In the genomic region with DNA sequence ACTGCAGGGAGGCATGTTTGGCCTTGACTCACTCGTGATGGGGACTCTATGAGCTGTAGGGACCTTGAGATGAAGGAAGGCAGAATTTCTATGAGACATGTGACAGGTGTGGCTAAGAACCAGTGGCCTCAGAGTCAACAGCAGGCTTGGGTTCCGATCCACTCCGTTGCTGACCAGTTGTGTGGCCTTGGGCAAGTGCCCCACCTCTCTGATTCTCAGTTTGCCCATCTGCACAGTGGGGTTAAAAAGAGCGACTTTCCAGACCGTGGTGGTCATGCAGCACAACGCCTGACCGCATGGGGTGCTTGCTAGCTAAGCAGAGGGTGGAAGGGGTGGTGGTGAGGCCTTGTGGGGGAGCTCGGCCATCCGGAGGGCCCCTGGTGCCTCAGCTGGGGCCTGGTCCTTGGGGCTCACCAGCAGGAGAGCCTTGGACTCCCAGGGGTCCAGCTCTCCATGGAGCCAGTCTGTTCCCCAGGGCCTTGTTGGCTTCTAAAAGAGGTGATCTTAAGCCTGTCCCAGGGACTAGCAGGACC, we compare ENCODE assay signal across 2 cellular contexts.
TF ChIP-seq lines count a peak whose summit lies in the region.

No MANE protein-coding gene starts in this region.

TF ChIP-seq in HEK293, 187 proteins besides CTCF, POLR2A, EP300 and RAD21:
- TF ChIP-seq TCF7L2 (IDR thresholded peaks at IDR 0.05; ENCODE audit: borderline replicate concordance, low read depth, low read length), result no peak
- no peak for TF ChIP-seq RBAK (tag by site-specific recombination; IDR thresholded peaks at IDR 0.05)
- no peak for TF ChIP-seq ZBTB8A (tag by site-specific recombination; IDR thresholded peaks at IDR 0.05)
- TF ChIP-seq ZNF292 (tag by site-specific recombination; IDR thresholded peaks at IDR 0.05; ENCODE audit: borderline replicate concordance, low read depth), result no peak
- TF ChIP-seq ZNF311 (tag by site-specific recombination; IDR thresholded peaks at IDR 0.05; ENCODE audit: borderline replicate concordance), result no peak
- peak; percentile 74 for TF ChIP-seq GLIS1 (tag by site-specific recombination; IDR thresholded peaks at IDR 0.05)
- TF ChIP-seq ZNF404 (tag by site-specific recombination; IDR thresholded peaks at IDR 0.05), result no peak
- no peak for TF ChIP-seq ZNF621 (tag by site-specific recombination; IDR thresholded peaks at IDR 0.05)
TF ChIP-seq in HEK293: peak in this region for 1.

TF ChIP-seq in GM12878, 131 proteins besides CTCF, POLR2A, EP300 and RAD21:
- TF ChIP-seq CEBPB (IDR thresholded peaks at IDR 0.05; ENCODE audit: borderline replicate concordance in 1 of 2, low read depth in 2 of 2, low read length in 2 of 2) (no peak), HDGF (IDR thresholded peaks at IDR 0.05) (no peak), MYB (IDR thresholded peaks at IDR 0.05; ENCODE audit: borderline replicate concordance, low read depth, low read length) (no peak), CREB1 (IDR thresholded peaks at IDR 0.05; ENCODE audit: low read depth) (no peak), EGR1 (IDR thresholded peaks at IDR 0.05; ENCODE audit: borderline replicate concordance in 1 of 2, low read depth in 2 of 2, low read length in 2 of 2) (no peak)
- TF ChIP-seq, protein P1, sequence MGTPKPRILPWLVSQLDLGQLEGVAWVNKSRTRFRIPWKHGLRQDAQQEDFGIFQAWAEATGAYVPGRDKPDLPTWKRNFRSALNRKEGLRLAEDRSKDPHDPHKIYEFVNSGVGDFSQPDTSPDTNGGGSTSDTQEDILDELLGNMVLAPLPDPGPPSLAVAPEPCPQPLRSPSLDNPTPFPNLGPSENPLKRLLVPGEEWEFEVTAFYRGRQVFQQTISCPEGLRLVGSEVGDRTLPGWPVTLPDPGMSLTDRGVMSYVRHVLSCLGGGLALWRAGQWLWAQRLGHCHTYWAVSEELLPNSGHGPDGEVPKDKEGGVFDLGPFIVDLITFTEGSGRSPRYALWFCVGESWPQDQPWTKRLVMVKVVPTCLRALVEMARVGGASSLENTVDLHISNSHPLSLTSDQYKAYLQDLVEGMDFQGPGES (IDR thresholded peaks at IDR 0.05), result no peak
- TF ChIP-seq, protein P2, sequence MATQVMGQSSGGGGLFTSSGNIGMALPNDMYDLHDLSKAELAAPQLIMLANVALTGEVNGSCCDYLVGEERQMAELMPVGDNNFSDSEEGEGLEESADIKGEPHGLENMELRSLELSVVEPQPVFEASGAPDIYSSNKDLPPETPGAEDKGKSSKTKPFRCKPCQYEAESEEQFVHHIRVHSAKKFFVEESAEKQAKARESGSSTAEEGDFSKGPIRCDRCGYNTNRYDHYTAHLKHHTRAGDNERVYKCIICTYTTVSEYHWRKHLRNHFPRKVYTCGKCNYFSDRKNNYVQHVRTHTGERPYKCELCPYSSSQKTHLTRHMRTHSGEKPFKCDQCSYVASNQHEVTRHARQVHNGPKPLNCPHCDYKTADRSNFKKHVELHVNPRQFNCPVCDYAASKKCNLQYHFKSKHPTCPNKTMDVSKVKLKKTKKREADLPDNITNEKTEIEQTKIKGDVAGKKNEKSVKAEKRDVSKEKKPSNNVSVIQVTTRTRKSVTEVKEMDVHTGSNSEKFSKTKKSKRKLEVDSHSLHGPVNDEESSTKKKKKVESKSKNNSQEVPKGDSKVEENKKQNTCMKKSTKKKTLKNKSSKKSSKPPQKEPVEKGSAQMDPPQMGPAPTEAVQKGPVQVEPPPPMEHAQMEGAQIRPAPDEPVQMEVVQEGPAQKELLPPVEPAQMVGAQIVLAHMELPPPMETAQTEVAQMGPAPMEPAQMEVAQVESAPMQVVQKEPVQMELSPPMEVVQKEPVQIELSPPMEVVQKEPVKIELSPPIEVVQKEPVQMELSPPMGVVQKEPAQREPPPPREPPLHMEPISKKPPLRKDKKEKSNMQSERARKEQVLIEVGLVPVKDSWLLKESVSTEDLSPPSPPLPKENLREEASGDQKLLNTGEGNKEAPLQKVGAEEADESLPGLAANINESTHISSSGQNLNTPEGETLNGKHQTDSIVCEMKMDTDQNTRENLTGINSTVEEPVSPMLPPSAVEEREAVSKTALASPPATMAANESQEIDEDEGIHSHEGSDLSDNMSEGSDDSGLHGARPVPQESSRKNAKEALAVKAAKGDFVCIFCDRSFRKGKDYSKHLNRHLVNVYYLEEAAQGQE (IDR thresholded peaks at IDR 0.05; ENCODE audit: low read depth, low read length), result no peak
- TF ChIP-seq, protein P3, sequence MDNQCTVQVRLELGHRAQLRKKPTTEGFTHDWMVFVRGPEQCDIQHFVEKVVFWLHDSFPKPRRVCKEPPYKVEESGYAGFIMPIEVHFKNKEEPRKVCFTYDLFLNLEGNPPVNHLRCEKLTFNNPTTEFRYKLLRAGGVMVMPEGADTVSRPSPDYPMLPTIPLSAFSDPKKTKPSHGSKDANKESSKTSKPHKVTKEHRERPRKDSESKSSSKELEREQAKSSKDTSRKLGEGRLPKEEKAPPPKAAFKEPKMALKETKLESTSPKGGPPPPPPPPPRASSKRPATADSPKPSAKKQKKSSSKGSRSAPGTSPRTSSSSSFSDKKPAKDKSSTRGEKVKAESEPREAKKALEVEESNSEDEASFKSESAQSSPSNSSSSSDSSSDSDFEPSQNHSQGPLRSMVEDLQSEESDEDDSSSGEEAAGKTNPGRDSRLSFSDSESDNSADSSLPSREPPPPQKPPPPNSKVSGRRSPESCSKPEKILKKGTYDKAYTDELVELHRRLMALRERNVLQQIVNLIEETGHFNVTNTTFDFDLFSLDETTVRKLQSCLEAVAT (IDR thresholded peaks at IDR 0.05), result no peak
